Comparison of ENCODE assay signal across 18 cellular contexts in the genomic region with DNA sequence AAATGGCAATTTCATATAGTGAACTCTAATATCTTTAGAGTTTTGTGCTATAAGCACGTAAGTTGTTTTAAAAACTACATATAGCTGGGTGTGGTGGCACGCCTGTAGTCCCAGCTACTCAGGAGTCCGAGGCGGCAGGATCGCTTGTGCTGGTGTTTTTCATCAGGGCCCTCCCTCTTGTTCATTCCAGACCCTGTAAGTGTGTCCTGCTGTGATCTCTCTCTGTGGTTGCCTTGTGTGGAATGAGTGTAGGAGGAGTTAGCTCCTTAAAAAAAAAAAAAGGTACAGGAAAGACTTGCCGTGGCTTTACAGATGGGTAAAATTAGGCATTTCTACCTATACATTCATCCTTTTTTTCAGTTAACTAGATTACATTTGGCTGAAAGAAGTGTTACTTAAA. TPM values are rescaled to one million over a fixed set of nuclear protein-coding genes. Genes with fewer than 3 reads are reported as not detected.
DNase-seq lines count a peak whose midpoint lies in the region; ATAC-seq and TF ChIP-seq lines count a peak whose summit lies in the region.
"Had no signal": no experiment of that assay in that cellular context is flagged by ENCODE, and none has a peak within 500 bp of the region (broad histone marks: within the 10 kb centered on the region; RNA-seq: fewer than 3 reads in every experiment).

No MANE protein-coding gene starts in this region.

- peaks cover 26% of the 10 kb centered on the region for H3K36me3 Mint-ChIP-seq in neural progenitor cell
- peaks cover 13 to 74% (median 22%) of the 10 kb centered on the region in 3 donors for H3K36me3 Mint-ChIP-seq in CD8-positive, alpha-beta memory T cell

- no peak for TF ChIP-seq EP300 in esophagus muscularis mucosa (IDR thresholded peaks at IDR 0.05)

- H3K9me3 ChIP-seq in esophagus muscularis mucosa (no peaks in the 10 kb centered on the region), neural progenitor cell (ENCODE audit: low read depth) (no peaks in the 10 kb centered on the region), vagina (no peaks in the 10 kb centered on the region), hepatocyte (ENCODE audit: low read depth) (no peaks in the 10 kb centered on the region)
- H3K9me3 ChIP-seq in CD8-positive, alpha-beta memory T cell (ENCODE audit: low read length) = no peaks in the 10 kb centered on the region

- CTCF ChIA-PET in CD8-positive, alpha-beta memory T cell (lab: Charles Lee) = interaction anchor here (1.2 kb wide), 1 partner anchor 58 kb away, joined by 3 read pairs; no protein-coding TSS in a partner anchor

- H3K36me3 ChIP-seq in esophagus muscularis mucosa (peaks cover 0 to 63% (median 36%) of the 10 kb centered on the region in 4 donors), neural progenitor cell (no peaks in the 10 kb centered on the region), vagina (peaks cover 0 to 45% of the 10 kb centered on the region in 2 donors), hepatocyte (replicated peaks; ENCODE audit: insufficient read depth, low read depth) (no peaks in the 10 kb centered on the region)
- peaks cover 21% of the 10 kb centered on the region for H3K36me3 ChIP-seq in CD8-positive, alpha-beta memory T cell (ENCODE audit: insufficient read depth, low read length)

- peaks cover 5% of the 10 kb centered on the region for H3K27me3 Mint-ChIP-seq in neural progenitor cell (ENCODE audit: insufficient read depth, low read depth)
- H3K27me3 Mint-ChIP-seq in CD8-positive, alpha-beta memory T cell = peaks cover 0 to 3% of the 10 kb centered on the region in 2 donors

- H3K4me1 ChIP-seq in esophagus muscularis mucosa (peaks cover 4 to 20% (median 17%) of the 10 kb centered on the region in 4 donors), neural progenitor cell (peaks cover 32% of the 10 kb centered on the region), vagina (peaks cover 2% of the 10 kb centered on the region), hepatocyte (ENCODE audit: insufficient read depth) (no peaks in the 10 kb centered on the region)
- no peaks in the 10 kb centered on the region for H3K4me1 ChIP-seq in CD8-positive, alpha-beta memory T cell (ENCODE audit: insufficient read depth, low read length)

- DNase-seq in EH (ENCODE audit: low read depth) (peak; percentile 29), NCI-H2227 treated with DMSO at 0.1 percent for 48 hours (lab: John Stamatoyannopoulos, UW) (peak; percentile 63), esophagus muscularis mucosa (ENCODE audit: extremely low spot score) (no peak), neural progenitor cell (ENCODE audit: low spot score) (peak; percentile 74), vagina (ENCODE audit: extremely low spot score in 2 of 2) (no peak), hepatocyte (ENCODE audit: low spot score) (no peak)
- DNase-seq in CD8-positive, alpha-beta memory T cell = no peak
- DNase-seq: C1 segment of cervical spinal cord, DMS 273 treated with DMSO at 0.1 percent for 48 hours, MM.1S, NCI-H1105, NCI-H187 treated with DMSO at 0.1 percent for 48 hours, NCI-H2171, NCI-H510A, NCI-H774, RPMI8226, SIG-M5 had no signal

- intact Hi-C loops in esophagus muscularis mucosa (cut with DNase I) (no loop called here), vagina (cut with DNase I) (no loop called here)

- no peak for ATAC-seq in HG02840 (IDR thresholded peaks at IDR 0.05; ENCODE audit: low FRiP score, unreplicated experiment)

- H3F3A ChIP-seq in neural progenitor cell (ENCODE audit: low read depth) = peaks cover 33% of the 10 kb centered on the region

- no peaks in the 10 kb centered on the region for H3K9me2 ChIP-seq in hepatocyte (replicated peaks; ENCODE audit: insufficient read depth)

- TF ChIP-seq POLR2A in esophagus muscularis mucosa (IDR thresholded peaks at IDR 0.05; ENCODE audit: low read depth) (no peak), vagina (IDR thresholded peaks at IDR 0.05) (no peak)

- TF ChIP-seq CTCF in esophagus muscularis mucosa (IDR thresholded peaks at IDR 0.05) (no peak), neural progenitor cell (IDR thresholded peaks at IDR 0.05) (no peak), vagina (IDR thresholded peaks at IDR 0.05) (no peak), hepatocyte (IDR thresholded peaks at IDR 0.05; ENCODE audit: poor library complexity) (no peak)

- H4K20me1 ChIP-seq in neural progenitor cell (ENCODE audit: low read depth) (peaks cover 10% of the 10 kb centered on the region), hepatocyte (ENCODE audit: insufficient read depth, poor library complexity, severe bottlenecking) (no peaks in the 10 kb centered on the region)

- H3K79me2 ChIP-seq in neural progenitor cell (ENCODE audit: low read depth) (no peaks in the 10 kb centered on the region), hepatocyte (no peaks in the 10 kb centered on the region)

- H2AFZ ChIP-seq in neural progenitor cell (replicated peaks) = no peak overlapping the region
- H2AFZ ChIP-seq in hepatocyte = no peak overlapping the region

- H3K4me2 ChIP-seq in neural progenitor cell (peak overlapping the region; percentile 49), hepatocyte (no peak overlapping the region)

- H3K4me1 Mint-ChIP-seq in neural progenitor cell = peaks cover 28% of the 10 kb centered on the region
- peaks cover 0 to 1% (median 0%) of the 10 kb centered on the region in 3 donors for H3K4me1 Mint-ChIP-seq in CD8-positive, alpha-beta memory T cell

- H3K27ac Mint-ChIP-seq in neural progenitor cell = no peak overlapping the region
- peak overlapping the region in 1 of 8 donors; percentile 61 for H3K27ac Mint-ChIP-seq in CD8-positive, alpha-beta memory T cell

- no peaks in the 10 kb centered on the region for H3K9me3 Mint-ChIP-seq in neural progenitor cell
- no peaks in the 10 kb centered on the region for H3K9me3 Mint-ChIP-seq in CD8-positive, alpha-beta memory T cell

- H3K4me3 Mint-ChIP-seq in neural progenitor cell = no peak overlapping the region
- H3K4me3 Mint-ChIP-seq in CD8-positive, alpha-beta memory T cell = no peak overlapping the region

- H3K27me3 ChIP-seq in esophagus muscularis mucosa (no peaks in the 10 kb centered on the region), neural progenitor cell (no peaks in the 10 kb centered on the region), vagina (no peaks in the 10 kb centered on the region), hepatocyte (no peaks in the 10 kb centered on the region)
- no peaks in the 10 kb centered on the region for H3K27me3 ChIP-seq in CD8-positive, alpha-beta memory T cell (ENCODE audit: insufficient read depth, low read length, poor library complexity, severe bottlenecking)

- WGBS in esophagus muscularis mucosa = 85% methylated on average over 6 of the region's 6 CpGs
- 83% methylated on average over 6 of the region's 6 CpGs for WGBS in hepatocyte (ENCODE audit: low lambda C conversion rate, missing lambda C conversion rate)

- POLR2A ChIA-PET in CD8-positive, alpha-beta memory T cell (lab: Charles Lee) = no interaction called here

- H3K4me3 ChIP-seq in esophagus muscularis mucosa (no peak overlapping the region), neural progenitor cell (no peak overlapping the region), vagina (no peak overlapping the region), hepatocyte (no peak overlapping the region)
- H3K4me3 ChIP-seq in CD8-positive, alpha-beta memory T cell (ENCODE audit: low read length) = no peak overlapping the region

- H3K27ac ChIP-seq in esophagus muscularis mucosa (replicated peaks in 1 of 4) (peak overlapping the region; percentile 1 to 42 (median 30)), neural progenitor cell (peak overlapping the region; percentile 18), vagina (no peak overlapping the region), hepatocyte (no peak overlapping the region)
- H3K27ac ChIP-seq in CD8-positive, alpha-beta memory T cell (ENCODE audit: low read depth, low read length) = no peak overlapping the region

- H3K9ac ChIP-seq in neural progenitor cell = no peak overlapping the region

RNA-seq across cellular contexts. Expression of gene RBBP7, which starts 35.4 kb away (rescaled TPM):
- total RNA-seq in esophagus muscularis mucosa (100 to 1,000 TPM; 105 to 150 (median 125) TPM), neural progenitor cell (ENCODE audit: low replicate concordance) (314 and 425 TPM in 2 replicates), vagina (57.9 TPM), hepatocyte (170 and 185 TPM in 2 replicates)
- total RNA-seq in CD8-positive, alpha-beta memory T cell = 100 to 1,000 TPM; 156 to 163 TPM
- 155 TPM for polyA plus RNA-seq in CD8-positive, alpha-beta memory T cell
- polyA plus RNA-seq in hepatocyte = 260 and 263 TPM in 2 replicates

RNA-seq across cellular contexts. Expression of gene TXLNG, which starts 48.5 kb away (rescaled TPM):
- 10 to 100 TPM in 3 of 4 donors, 1 to 10 TPM in 1; 9.6 to 13.6 (median 11.9) TPM for total RNA-seq in esophagus muscularis mucosa
- 26.6 and 37.1 TPM in 2 replicates for total RNA-seq in neural progenitor cell (ENCODE audit: low replicate concordance)
- total RNA-seq in vagina = 15.2 TPM
- total RNA-seq in CD8-positive, alpha-beta memory T cell = 10 to 100 TPM; 22.4 to 23.3 TPM
- polyA plus RNA-seq in CD8-positive, alpha-beta memory T cell = 18.3 TPM
- 23.4 and 24.0 TPM in 2 replicates for total RNA-seq in hepatocyte
- 9.7 and 11.4 TPM in 2 replicates for polyA plus RNA-seq in hepatocyte

Comparison
In these comparisons a context has a peak if more than half of its experiments do, and no peak if none do; other contexts are left out.
1. DNase-seq: peak in EH (single experiment), NCI-H2227 treated with DMSO at 0.1 percent for 48 hours (single experiment) and neural progenitor cell (single experiment); none in esophagus muscularis mucosa (single experiment), vagina (0 of 2), CD8-positive, alpha-beta memory T cell (0 of 5) and hepatocyte (single experiment).
2. H3K27ac ChIP-seq: peak in esophagus muscularis mucosa (4 of 4) and neural progenitor cell (single experiment); none in vagina (single experiment), CD8-positive, alpha-beta memory T cell (single experiment) and hepatocyte (single experiment).